In genomic region chr2:180979086-180979934, GRCh38 we compare ENCODE assay signal across 8 cellular contexts. TPM values are rescaled to one million over a fixed set of nuclear protein-coding genes. Genes with fewer than 3 reads are reported as not detected.
DNase-seq lines count a peak whose midpoint lies in the region; ATAC-seq and TF ChIP-seq lines count a peak whose summit lies in the region.

No MANE protein-coding gene starts in this region.

- H3K4me2 ChIP-seq in skeletal muscle satellite cell (ENCODE audit: low read length), result peak overlapping the region; percentile 83

- H3K4me3 ChIP-seq in left ventricle myocardium inferior (peak overlapping the region; percentile 77), skeletal muscle satellite cell (ENCODE audit: low read length) (peak overlapping the region; percentile 92), BE2C (ENCODE audit: low read depth, low read length) (no peak overlapping the region)

- H3K27ac ChIP-seq in left ventricle myocardium inferior (replicated peaks), result peak overlapping the region; percentile 90

- H3K27ac Mint-ChIP-seq in activated T-helper 1 cell treated with anti-CD3 and anti-CD28 coated beads, Interleukin-12 subunit alpha, Interleukin-12 subunit beta, Interleukin-2, Interleukin-4 antibody, amounts not matched to agents 30 ng/mL and 10 ng/mL and 1 ng/mL, durations not matched to agents 14 hours and 24 hours and 36 hours, result peak overlapping the region; percentile 52

- H3K36me3 Mint-ChIP-seq in activated T-helper 1 cell treated with anti-CD3 and anti-CD28 coated beads, Interleukin-12 subunit alpha, Interleukin-12 subunit beta, Interleukin-2, Interleukin-4 antibody, amounts not matched to agents 30 ng/mL and 10 ng/mL and 1 ng/mL, durations not matched to agents 14 hours and 24 hours and 36 hours (ENCODE audit: low read depth), result peaks cover 21% of the 10 kb centered on the region

- DNase-seq in left ventricle myocardium inferior, result no peak
- DNase-seq in left ventricle myocardium superior, result no peak
- DNase-seq in activated T-helper 1 cell treated with anti-CD3 and anti-CD28 coated beads, Interleukin-12 subunit alpha, Interleukin-12 subunit beta, Interleukin-2, Interleukin-4 antibody, amounts not matched to agents 30 ng/mL and 10 ng/mL and 1 ng/mL, durations not matched to agents 14 hours and 24 hours and 36 hours (ENCODE audit: low spot score), result no peak
- DNase-seq in hepatic stellate cell (ENCODE audit: low spot score), result peak; percentile 61
- DNase-seq in BE2C, result no peak
- DNase-seq in NOMO-1 (lab: John Stamatoyannopoulos, UW; ENCODE audit: unreplicated experiment in 2 of 2), result no peak

- ATAC-seq in left ventricle myocardium superior, result no peak
- no peak for ATAC-seq in activated CD4-positive, CD25-positive, alpha-beta regulatory T cell treated with anti-CD3 and anti-CD28 coated beads, Interleukin-2, amount 50 U/mL, for 24 hours

- TF ChIP-seq CTCF in left ventricle myocardium inferior (IDR thresholded peaks at IDR 0.05; ENCODE audit: borderline replicate concordance) (no peak), BE2C (IDR thresholded peaks at IDR 0.05; ENCODE audit: low read depth, low read length) (no peak)

- intact Hi-C loops in left ventricle myocardium inferior (cut with micrococcal nuclease), result no loop called here
- intact Hi-C loops in left ventricle myocardium superior (cut with micrococcal nuclease), result no loop called here
- intact Hi-C loops in activated T-helper 1 cell treated with anti-CD3 and anti-CD28 coated beads, Interleukin-12 subunit alpha, Interleukin-12 subunit beta, Interleukin-2, Interleukin-4 antibody, amounts not matched to agents 30 ng/mL and 10 ng/mL and 1 ng/mL, durations not matched to agents 14 hours and 24 hours and 36 hours (cut with micrococcal nuclease), result loop anchor here (1.0 to 2.0 kb wide), 2 partner anchors 58 to 1737 kb away; partner anchors contain the start of gene DNAJC10

- no peaks in the 10 kb centered on the region for H3K36me3 ChIP-seq in left ventricle myocardium inferior
- peaks cover 12% of the 10 kb centered on the region for H3K36me3 ChIP-seq in skeletal muscle satellite cell (ENCODE audit: insufficient read depth, low read length)
- no peaks in the 10 kb centered on the region for H3K36me3 ChIP-seq in BE2C

- peak overlapping the region; percentile 79 for H3K9ac ChIP-seq in skeletal muscle satellite cell (ENCODE audit: low read depth, low read length)

- H3K4me3 Mint-ChIP-seq in activated T-helper 1 cell treated with anti-CD3 and anti-CD28 coated beads, Interleukin-12 subunit alpha, Interleukin-12 subunit beta, Interleukin-2, Interleukin-4 antibody, amounts not matched to agents 30 ng/mL and 10 ng/mL and 1 ng/mL, durations not matched to agents 14 hours and 24 hours and 36 hours, result peak overlapping the region; percentile 72

- H3K4me1 ChIP-seq in left ventricle myocardium inferior, result peaks cover 42% of the 10 kb centered on the region
- H3K4me1 ChIP-seq in skeletal muscle satellite cell (ENCODE audit: control insufficient read depth, insufficient read depth, low read length), result peaks cover 31% of the 10 kb centered on the region
- no peaks in the 10 kb centered on the region for H3K4me1 ChIP-seq in BE2C

- H3K9me3 Mint-ChIP-seq in activated T-helper 1 cell treated with anti-CD3 and anti-CD28 coated beads, Interleukin-12 subunit alpha, Interleukin-12 subunit beta, Interleukin-2, Interleukin-4 antibody, amounts not matched to agents 30 ng/mL and 10 ng/mL and 1 ng/mL, durations not matched to agents 14 hours and 24 hours and 36 hours, result no peaks in the 10 kb centered on the region

- no peaks in the 10 kb centered on the region for H3K27me3 ChIP-seq in left ventricle myocardium inferior (ENCODE audit: low read depth)
- H3K27me3 ChIP-seq in skeletal muscle satellite cell (ENCODE audit: control insufficient read depth, insufficient read depth, low read length), result no peaks in the 10 kb centered on the region
- H3K27me3 ChIP-seq in BE2C, result no peaks in the 10 kb centered on the region

- H3K9me3 ChIP-seq in left ventricle myocardium inferior (replicated peaks) (no peaks in the 10 kb centered on the region), skeletal muscle satellite cell (replicated peaks; ENCODE audit: low read length) (no peaks in the 10 kb centered on the region), BE2C (no peaks in the 10 kb centered on the region)

- peaks cover 35% of the 10 kb centered on the region for H3K27me3 Mint-ChIP-seq in activated T-helper 1 cell treated with anti-CD3 and anti-CD28 coated beads, Interleukin-12 subunit alpha, Interleukin-12 subunit beta, Interleukin-2, Interleukin-4 antibody, amounts not matched to agents 30 ng/mL and 10 ng/mL and 1 ng/mL, durations not matched to agents 14 hours and 24 hours and 36 hours (ENCODE audit: insufficient read depth)

- H3K4me1 Mint-ChIP-seq in activated T-helper 1 cell treated with anti-CD3 and anti-CD28 coated beads, Interleukin-12 subunit alpha, Interleukin-12 subunit beta, Interleukin-2, Interleukin-4 antibody, amounts not matched to agents 30 ng/mL and 10 ng/mL and 1 ng/mL, durations not matched to agents 14 hours and 24 hours and 36 hours (ENCODE audit: low read depth), result peaks cover 39% of the 10 kb centered on the region

RNA-seq across cellular contexts. Expression of gene UBE2E3, which starts 1.1 kb away (rescaled TPM):
- total RNA-seq in left ventricle myocardium inferior (53.5 TPM), left ventricle myocardium superior (57.5 TPM)
- total RNA-seq in activated T-helper 1 cell treated with anti-CD3 and anti-CD28 coated beads, Interleukin-12 subunit alpha, Interleukin-12 subunit beta, Interleukin-2, Interleukin-4 antibody, amounts not matched to agents 30 ng/mL and 10 ng/mL and 1 ng/mL, durations not matched to agents 14 hours and 24 hours and 36 hours, result 49.8 and 57.4 TPM in 2 replicates
- 93.9 and 153 TPM in 2 replicates for total RNA-seq in skeletal muscle satellite cell (2012; rRNA removed)
- 36.4 TPM for polyA plus RNA-seq in BE2C (2012; ENCODE audit: insufficient read depth, insufficient read length, low read depth)
